ENCODE assay signal across 9 cellular contexts in the genomic region with DNA sequence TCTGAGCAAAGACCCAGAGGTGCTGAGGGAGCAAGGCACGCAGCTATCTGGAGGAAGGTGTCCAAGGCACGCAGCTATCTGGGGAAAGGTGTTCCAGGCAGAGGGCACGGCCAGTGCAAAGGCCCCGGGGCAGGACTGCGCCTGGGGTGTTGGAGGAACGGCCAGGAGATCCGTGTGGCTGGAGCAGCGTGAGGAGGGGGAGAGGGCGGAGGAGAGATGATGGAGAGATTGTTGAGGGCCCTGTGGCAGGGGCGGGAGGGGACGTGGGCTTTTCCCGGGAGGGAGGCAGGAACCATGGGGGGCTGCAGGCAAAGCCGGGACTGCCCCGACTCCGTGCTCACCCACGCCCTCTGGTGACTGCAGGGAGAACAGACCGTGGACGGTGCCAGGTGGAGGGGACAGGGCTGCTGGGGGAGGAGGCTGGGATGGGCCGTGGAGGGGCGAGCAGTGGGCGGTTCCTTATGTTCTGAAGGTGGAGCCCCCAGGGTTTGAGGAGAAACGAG. TPM values are rescaled to one million over a fixed set of nuclear protein-coding genes. Genes with fewer than 3 reads are reported as not detected.
DNase-seq lines count a peak whose midpoint lies in the region; ATAC-seq and TF ChIP-seq lines count a peak whose summit lies in the region.
"Had no signal": no experiment of that assay in that cellular context is flagged by ENCODE, and none has a peak within 500 bp of the region (broad histone marks: within the 10 kb centered on the region; RNA-seq: fewer than 3 reads in every experiment).

No MANE protein-coding gene starts in this region.

- H3K9me3 Mint-ChIP-seq in progenitor cell of endocrine pancreas (ENCODE audit: low read depth), result no peaks in the 10 kb centered on the region

- no peak overlapping the region for H3K4me3 Mint-ChIP-seq in progenitor cell of endocrine pancreas (ENCODE audit: low read depth)
- H3K4me3 Mint-ChIP-seq: activated naive CD8-positive, alpha-beta T cell had no signal

- no peaks in the 10 kb centered on the region for H3K4me1 Mint-ChIP-seq in progenitor cell of endocrine pancreas (ENCODE audit: low read depth)

- peaks cover 8% of the 10 kb centered on the region for H3K36me3 Mint-ChIP-seq in progenitor cell of endocrine pancreas (ENCODE audit: insufficient read depth)
- H3K36me3 Mint-ChIP-seq: activated naive CD8-positive, alpha-beta T cell had no signal

- TF ChIP-seq CTCF in GM12873 (IDR thresholded peaks at IDR 0.05; ENCODE audit: insufficient read depth, low read depth, low read length, missing control alignments) (peak; percentile 73), fibroblast of the aortic adventitia (IDR thresholded peaks at IDR 0.05; ENCODE audit: insufficient read depth, low read length) (peak; percentile 70), progenitor cell of endocrine pancreas (IDR thresholded peaks at IDR 0.05; ENCODE audit: unreplicated experiment) (peak; percentile 54)

- no peaks in the 10 kb centered on the region for H3K27me3 Mint-ChIP-seq in progenitor cell of endocrine pancreas
- H3K27me3 Mint-ChIP-seq: activated naive CD8-positive, alpha-beta T cell had no signal

- no peak overlapping the region for H3K4me3 ChIP-seq in fibroblast of the aortic adventitia (ENCODE audit: low read depth, low read length)

- DNase-seq in NCI-H69 (lab: John Stamatoyannopoulos, UW) (peak; percentile 65), activated T-cell treated with anti-CD3 and anti-CD28 coated beads for 4 hours (peak; percentile 51), fibroblast of the aortic adventitia (ENCODE audit: low read depth) (no peak), progenitor cell of endocrine pancreas (ENCODE audit: low spot score, unreplicated experiment) (peak; percentile 49), midbrain (lab: John Stamatoyannopoulos, UW) (no peak)

- no peak overlapping the region for H3K27ac Mint-ChIP-seq in progenitor cell of endocrine pancreas
- H3K27ac Mint-ChIP-seq: activated naive CD8-positive, alpha-beta T cell had no signal

- ATAC-seq in HG03460 (IDR thresholded peaks at IDR 0.05; ENCODE audit: unreplicated experiment), result no peak
- ATAC-seq in GM19463 (IDR thresholded peaks at IDR 0.05; ENCODE audit: unreplicated experiment), result no peak

RNA-seq across cellular contexts. Expression of a gene that starts 13.3 kb away (rescaled TPM):
- total RNA-seq in fibroblast of the aortic adventitia (ENCODE audit: low replicate concordance), result 0.09 TPM in 1 of 2 replicates, not detected in the other
- total RNA-seq in progenitor cell of endocrine pancreas, result 1.1 and 2.5 TPM in 2 replicates

RNA-seq across cellular contexts. Expression of a gene that starts 28.9 kb away (rescaled TPM):
- total RNA-seq in fibroblast of the aortic adventitia (ENCODE audit: low replicate concordance) (5.7 and 198 TPM in 2 replicates), progenitor cell of endocrine pancreas (52.4 and 54.3 TPM in 2 replicates)

RNA-seq across cellular contexts. Expression of a gene that starts 42.4 kb away (rescaled TPM):
- not detected in 2 replicates for total RNA-seq in fibroblast of the aortic adventitia (ENCODE audit: low replicate concordance)
- not detected in 2 replicates for total RNA-seq in progenitor cell of endocrine pancreas

RNA-seq across cellular contexts. Expression of a gene that starts 59.6 kb away (rescaled TPM):
- 30.9 and 121 TPM in 2 replicates for total RNA-seq in fibroblast of the aortic adventitia (ENCODE audit: low replicate concordance)
- 497 and 500 TPM in 2 replicates for total RNA-seq in progenitor cell of endocrine pancreas

Comparison
In these comparisons a context has a peak if more than half of its experiments do, and no peak if none do; other contexts are left out.
1. DNase-seq: peak in NCI-H69 (single experiment), activated T-cell treated with anti-CD3 and anti-CD28 coated beads for 4 hours (single experiment) and progenitor cell of endocrine pancreas (single experiment); none in fibroblast of the aortic adventitia (single experiment) and midbrain (single experiment).
2. Peak in every context shown above with its lines, with median percentiles within 50 percentile points of each other: CTCF ChIP-seq.